ENCODE assay signal across 1 cellular context in genomic region chr3:48609088-48610005, GRCh38.
TF ChIP-seq lines count a peak whose summit lies in the region.

Gene UQCRC1, minus strand, starts transcription at chr3:48609646. Its CDS starts 26 bp downstream, at chr3:48609620.

TF ChIP-seq in HEK293, 187 proteins besides CTCF, POLR2A, EP300 and RAD21 (continued from another document and continues in another):
- TF ChIP-seq ZBTB11 (tag by site-specific recombination; conservative IDR thresholded peaks at IDR 0.05; ENCODE audit: low read depth) (no peak), ZBTB17 (tag by site-specific recombination; IDR thresholded peaks at IDR 0.05) (peak; percentile 29), ZNF140 (tag by site-specific recombination; IDR thresholded peaks at IDR 0.05) (no peak), PATZ1 (tag by site-specific recombination; IDR thresholded peaks at IDR 0.05) (peak; percentile 67; the same call in 1 of the 2 replicates), ZBTB44 (tag by site-specific recombination; IDR thresholded peaks at IDR 0.05) (no peak), TCF7L2 (IDR thresholded peaks at IDR 0.05; ENCODE audit: borderline replicate concordance, low read depth, low read length) (no peak), ZBTB10 (tag by site-specific recombination; IDR thresholded peaks at IDR 0.05) (no peak), ZNF513 (tag by site-specific recombination; IDR thresholded peaks at IDR 0.05) (no peak), YY2 (tag by site-specific recombination; IDR thresholded peaks at IDR 0.05) (peak; percentile 96), ZNF629 (tag by site-specific recombination; IDR thresholded peaks at IDR 0.05) (peak; percentile 32), ZNF18 (tag by site-specific recombination; IDR thresholded peaks at IDR 0.05) (no peak), KLF17 (tag by site-specific recombination; IDR thresholded peaks at IDR 0.05) (peak; percentile 39; the same call in 1 of the 2 replicates), ZNF324 (tag by site-specific recombination; IDR thresholded peaks at IDR 0.05) (no peak), ZNF501 (tag by site-specific recombination; IDR thresholded peaks at IDR 0.05) (peak; percentile 65; the same call in 1 of the 2 replicates), ZFHX2 (tag by site-specific recombination; conservative IDR thresholded peaks at IDR 0.05) (peak; percentile 75), ZNF558 (tag by site-specific recombination; IDR thresholded peaks at IDR 0.05) (no peak), ZNF335 (tag by site-specific recombination; conservative IDR thresholded peaks at IDR 0.05) (peak; percentile 97), YY1 (tag by site-specific recombination; IDR thresholded peaks at IDR 0.05) (peak; percentile 91), ZNF423 (tag by site-specific recombination; IDR thresholded peaks at IDR 0.05) (no peak), REST (tag by site-specific recombination; IDR thresholded peaks at IDR 0.05) (peak; percentile 46), ZNF600 (tag by site-specific recombination; IDR thresholded peaks at IDR 0.05) (peak; percentile 83), ZNF580 (tag by site-specific recombination; IDR thresholded peaks at IDR 0.05) (no peak), ZNF701 (tag by site-specific recombination; IDR thresholded peaks at IDR 0.05) (no peak), TRIM28 (IDR thresholded peaks at IDR 0.05; ENCODE audit: borderline replicate concordance, low read length) (no peak), ZSCAN5A (tag by site-specific recombination; IDR thresholded peaks at IDR 0.05) (peak; percentile 40; the same call in 1 of the 2 replicates), SP7 (tag by site-specific recombination; IDR thresholded peaks at IDR 0.05) (no peak), KLF1 (tag by site-specific recombination; IDR thresholded peaks at IDR 0.05) (0 out of 2 replicates have a peak, but pooled peaks have one; percentile 20), ZNF26 (tag by site-specific recombination; IDR thresholded peaks at IDR 0.05) (no peak), KLF7 (tag by site-specific recombination; IDR thresholded peaks at IDR 0.05; ENCODE audit: borderline replicate concordance) (no peak), ZXDB (tag by site-specific recombination; IDR thresholded peaks at IDR 0.05) (peak; percentile 65), SCRT1 (tag by site-specific recombination; IDR thresholded peaks at IDR 0.05; ENCODE audit: borderline replicate concordance) (peak; percentile 94)
